Comparison of ENCODE assay signal across 1 cellular context in the genomic region with DNA sequence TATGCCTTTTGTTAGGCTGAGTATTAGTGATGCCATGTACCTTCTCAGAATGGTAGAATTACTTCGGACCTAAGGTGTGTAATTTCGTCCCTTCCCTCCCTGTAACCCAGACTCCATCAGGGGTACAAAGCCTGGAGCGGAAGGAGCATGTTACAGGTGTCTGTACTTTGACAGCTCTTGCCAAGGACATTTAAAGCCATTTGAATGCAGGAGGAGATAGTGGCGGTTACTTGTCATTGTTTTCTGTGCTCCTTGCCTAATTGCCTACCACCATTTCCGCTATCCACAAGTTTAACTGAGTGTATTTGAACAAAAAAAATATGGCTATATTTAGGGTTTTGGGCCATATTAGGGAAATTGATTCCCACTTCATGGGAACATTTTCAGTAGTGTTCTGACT.
TF ChIP-seq lines count a peak whose summit lies in the region.

No MANE protein-coding gene starts in this region.

TF ChIP-seq in IMR-90, 13 proteins besides CTCF, POLR2A, EP300 and RAD21 (continued from another document):
- TF ChIP-seq, protein P1, sequence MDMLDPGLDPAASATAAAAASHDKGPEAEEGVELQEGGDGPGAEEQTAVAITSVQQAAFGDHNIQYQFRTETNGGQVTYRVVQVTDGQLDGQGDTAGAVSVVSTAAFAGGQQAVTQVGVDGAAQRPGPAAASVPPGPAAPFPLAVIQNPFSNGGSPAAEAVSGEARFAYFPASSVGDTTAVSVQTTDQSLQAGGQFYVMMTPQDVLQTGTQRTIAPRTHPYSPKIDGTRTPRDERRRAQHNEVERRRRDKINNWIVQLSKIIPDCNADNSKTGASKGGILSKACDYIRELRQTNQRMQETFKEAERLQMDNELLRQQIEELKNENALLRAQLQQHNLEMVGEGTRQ (IDR thresholded peaks at IDR 0.05; ENCODE audit: low read depth, low read length): no peak
- TF ChIP-seq MXI1 (IDR thresholded peaks at IDR 0.05; ENCODE audit: borderline replicate concordance, low read depth, low read length): no peak
TF ChIP-seq in IMR-90: peak in this region for 0.
